Comparison of ENCODE assay signal across 1 cellular context in genomic region chrX:153794018-153794896, GRCh38.
TF ChIP-seq lines count a peak whose summit lies in the region.

TSS of gene IDH3G (minus strand) at chrX:153794375. CDS start at chrX:153794326, 49 bp downstream.
TSS of gene SSR4 (plus strand) at chrX:153794668. CDS start at chrX:153794688, 20 bp downstream.

TF ChIP-seq in HepG2, 621 proteins besides CTCF, POLR2A, EP300 and RAD21 (continued from another document and continues in another):
- TF ChIP-seq, protein P1, sequence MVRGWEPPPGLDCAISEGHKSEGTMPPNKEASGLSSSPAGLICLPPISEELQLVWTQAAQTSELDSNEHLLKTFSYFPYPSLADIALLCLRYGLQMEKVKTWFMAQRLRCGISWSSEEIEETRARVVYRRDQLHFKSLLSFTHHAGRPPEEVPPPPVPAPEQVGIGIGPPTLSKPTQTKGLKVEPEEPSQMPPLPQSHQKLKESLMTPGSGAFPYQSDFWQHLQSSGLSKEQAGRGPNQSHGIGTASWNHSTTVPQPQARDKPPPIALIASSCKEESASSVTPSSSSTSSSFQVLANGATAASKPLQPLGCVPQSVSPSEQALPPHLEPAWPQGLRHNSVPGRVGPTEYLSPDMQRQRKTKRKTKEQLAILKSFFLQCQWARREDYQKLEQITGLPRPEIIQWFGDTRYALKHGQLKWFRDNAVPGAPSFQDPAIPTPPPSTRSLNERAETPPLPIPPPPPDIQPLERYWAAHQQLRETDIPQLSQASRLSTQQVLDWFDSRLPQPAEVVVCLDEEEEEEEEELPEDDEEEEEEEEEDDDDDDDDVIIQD (CRISPR knock-in tag; IDR thresholded peaks at IDR 0.05; ENCODE audit: low read depth): no peak
- TF ChIP-seq FUBP1 (CRISPR knock-in tag; IDR thresholded peaks at IDR 0.05; ENCODE audit: borderline replicate concordance) (no peak), FOSL2 (CRISPR knock-in tag; IDR thresholded peaks at IDR 0.05) (no peak; the same call in 1 of the 2 replicates), ZNF7 (CRISPR knock-in tag; IDR thresholded peaks at IDR 0.05) (no peak), ZFP82 (CRISPR knock-in tag; IDR thresholded peaks at IDR 0.05; ENCODE audit: borderline replicate concordance) (no peak), ZNF317 (CRISPR knock-in tag; IDR thresholded peaks at IDR 0.05) (no peak), SIX4 (CRISPR knock-in tag; IDR thresholded peaks at IDR 0.05) (no peak), ZNF235 (CRISPR knock-in tag; IDR thresholded peaks at IDR 0.05; ENCODE audit: borderline replicate concordance) (no peak), SRSF1 (optimal IDR thresholded peaks at IDR 0.05; ENCODE audit: low read depth, low read length) (peak; percentile 56), NKX3-1 (CRISPR knock-in tag; IDR thresholded peaks at IDR 0.05) (no peak), ETV6 (CRISPR knock-in tag; conservative IDR thresholded peaks at IDR 0.05) (no peak), ZNF589 (CRISPR knock-in tag; conservative IDR thresholded peaks at IDR 0.05) (0 out of 2 replicates have a peak, but pooled peaks have one; percentile 34), ZIK1 (CRISPR knock-in tag; IDR thresholded peaks at IDR 0.05; ENCODE audit: borderline replicate concordance, low read depth) (no peak), PCBP2 (optimal IDR thresholded peaks at IDR 0.05; ENCODE audit: low read depth, low read length, poor library complexity, severe bottlenecking) (no peak), NCOA5 (CRISPR knock-in tag; IDR thresholded peaks at IDR 0.05) (no peak), RFXANK (CRISPR knock-in tag; IDR thresholded peaks at IDR 0.05) (no peak), ZNF33B (CRISPR knock-in tag; IDR thresholded peaks at IDR 0.05) (no peak), MIER3 (CRISPR knock-in tag; IDR thresholded peaks at IDR 0.05; ENCODE audit: borderline replicate concordance) (0 out of 2 replicates have a peak, but pooled peaks have one; percentile 25), ZNF598 (CRISPR knock-in tag; IDR thresholded peaks at IDR 0.05; ENCODE audit: borderline replicate concordance) (no peak), ZNF343 (CRISPR knock-in tag; IDR thresholded peaks at IDR 0.05) (0 out of 2 replicates have a peak, but pooled peaks have one; percentile 65), ARNT2 (CRISPR knock-in tag; IDR thresholded peaks at IDR 0.05; ENCODE audit: low read depth) (no peak; the same call in none of the 2 replicates), MXD4 (CRISPR knock-in tag; IDR thresholded peaks at IDR 0.05) (peak; percentile 72), SIN3B (IDR thresholded peaks at IDR 0.05; ENCODE audit: low read length) (no peak), POLR2G (IDR thresholded peaks at IDR 0.05; ENCODE audit: low read depth, low read length) (peak; percentile 71), JUNB (CRISPR knock-in tag; IDR thresholded peaks at IDR 0.05; ENCODE audit: borderline replicate concordance) (no peak), ZZZ3 (CRISPR knock-in tag; IDR thresholded peaks at IDR 0.05; ENCODE audit: borderline replicate concordance) (no peak), KLF12 (CRISPR knock-in tag; IDR thresholded peaks at IDR 0.05; ENCODE audit: borderline replicate concordance) (no peak), BRCA1 (CRISPR knock-in tag; IDR thresholded peaks at IDR 0.05) (no peak), ZNF281 (CRISPR knock-in tag; IDR thresholded peaks at IDR 0.05; ENCODE audit: borderline replicate concordance) (no peak), PRMT3 (CRISPR knock-in tag; IDR thresholded peaks at IDR 0.05; ENCODE audit: borderline replicate concordance, low read depth) (no peak), MYPOP (CRISPR knock-in tag; IDR thresholded peaks at IDR 0.05) (0 out of 2 replicates have a peak, but pooled peaks have one; percentile 55)
- TF ChIP-seq, protein P2, sequence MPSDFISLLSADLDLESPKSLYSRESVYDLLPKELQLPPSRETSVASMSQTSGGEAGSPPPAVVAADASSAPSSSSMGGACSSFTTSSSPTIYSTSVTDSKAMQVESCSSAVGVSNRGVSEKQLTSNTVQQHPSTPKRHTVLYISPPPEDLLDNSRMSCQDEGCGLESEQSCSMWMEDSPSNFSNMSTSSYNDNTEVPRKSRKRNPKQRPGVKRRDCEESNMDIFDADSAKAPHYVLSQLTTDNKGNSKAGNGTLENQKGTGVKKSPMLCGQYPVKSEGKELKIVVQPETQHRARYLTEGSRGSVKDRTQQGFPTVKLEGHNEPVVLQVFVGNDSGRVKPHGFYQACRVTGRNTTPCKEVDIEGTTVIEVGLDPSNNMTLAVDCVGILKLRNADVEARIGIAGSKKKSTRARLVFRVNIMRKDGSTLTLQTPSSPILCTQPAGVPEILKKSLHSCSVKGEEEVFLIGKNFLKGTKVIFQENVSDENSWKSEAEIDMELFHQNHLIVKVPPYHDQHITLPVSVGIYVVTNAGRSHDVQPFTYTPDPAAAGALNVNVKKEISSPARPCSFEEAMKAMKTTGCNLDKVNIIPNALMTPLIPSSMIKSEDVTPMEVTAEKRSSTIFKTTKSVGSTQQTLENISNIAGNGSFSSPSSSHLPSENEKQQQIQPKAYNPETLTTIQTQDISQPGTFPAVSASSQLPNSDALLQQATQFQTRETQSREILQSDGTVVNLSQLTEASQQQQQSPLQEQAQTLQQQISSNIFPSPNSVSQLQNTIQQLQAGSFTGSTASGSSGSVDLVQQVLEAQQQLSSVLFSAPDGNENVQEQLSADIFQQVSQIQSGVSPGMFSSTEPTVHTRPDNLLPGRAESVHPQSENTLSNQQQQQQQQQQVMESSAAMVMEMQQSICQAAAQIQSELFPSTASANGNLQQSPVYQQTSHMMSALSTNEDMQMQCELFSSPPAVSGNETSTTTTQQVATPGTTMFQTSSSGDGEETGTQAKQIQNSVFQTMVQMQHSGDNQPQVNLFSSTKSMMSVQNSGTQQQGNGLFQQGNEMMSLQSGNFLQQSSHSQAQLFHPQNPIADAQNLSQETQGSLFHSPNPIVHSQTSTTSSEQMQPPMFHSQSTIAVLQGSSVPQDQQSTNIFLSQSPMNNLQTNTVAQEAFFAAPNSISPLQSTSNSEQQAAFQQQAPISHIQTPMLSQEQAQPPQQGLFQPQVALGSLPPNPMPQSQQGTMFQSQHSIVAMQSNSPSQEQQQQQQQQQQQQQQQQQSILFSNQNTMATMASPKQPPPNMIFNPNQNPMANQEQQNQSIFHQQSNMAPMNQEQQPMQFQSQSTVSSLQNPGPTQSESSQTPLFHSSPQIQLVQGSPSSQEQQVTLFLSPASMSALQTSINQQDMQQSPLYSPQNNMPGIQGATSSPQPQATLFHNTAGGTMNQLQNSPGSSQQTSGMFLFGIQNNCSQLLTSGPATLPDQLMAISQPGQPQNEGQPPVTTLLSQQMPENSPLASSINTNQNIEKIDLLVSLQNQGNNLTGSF (CRISPR knock-in tag; IDR thresholded peaks at IDR 0.05): no peak
- TF ChIP-seq, protein P3, sequence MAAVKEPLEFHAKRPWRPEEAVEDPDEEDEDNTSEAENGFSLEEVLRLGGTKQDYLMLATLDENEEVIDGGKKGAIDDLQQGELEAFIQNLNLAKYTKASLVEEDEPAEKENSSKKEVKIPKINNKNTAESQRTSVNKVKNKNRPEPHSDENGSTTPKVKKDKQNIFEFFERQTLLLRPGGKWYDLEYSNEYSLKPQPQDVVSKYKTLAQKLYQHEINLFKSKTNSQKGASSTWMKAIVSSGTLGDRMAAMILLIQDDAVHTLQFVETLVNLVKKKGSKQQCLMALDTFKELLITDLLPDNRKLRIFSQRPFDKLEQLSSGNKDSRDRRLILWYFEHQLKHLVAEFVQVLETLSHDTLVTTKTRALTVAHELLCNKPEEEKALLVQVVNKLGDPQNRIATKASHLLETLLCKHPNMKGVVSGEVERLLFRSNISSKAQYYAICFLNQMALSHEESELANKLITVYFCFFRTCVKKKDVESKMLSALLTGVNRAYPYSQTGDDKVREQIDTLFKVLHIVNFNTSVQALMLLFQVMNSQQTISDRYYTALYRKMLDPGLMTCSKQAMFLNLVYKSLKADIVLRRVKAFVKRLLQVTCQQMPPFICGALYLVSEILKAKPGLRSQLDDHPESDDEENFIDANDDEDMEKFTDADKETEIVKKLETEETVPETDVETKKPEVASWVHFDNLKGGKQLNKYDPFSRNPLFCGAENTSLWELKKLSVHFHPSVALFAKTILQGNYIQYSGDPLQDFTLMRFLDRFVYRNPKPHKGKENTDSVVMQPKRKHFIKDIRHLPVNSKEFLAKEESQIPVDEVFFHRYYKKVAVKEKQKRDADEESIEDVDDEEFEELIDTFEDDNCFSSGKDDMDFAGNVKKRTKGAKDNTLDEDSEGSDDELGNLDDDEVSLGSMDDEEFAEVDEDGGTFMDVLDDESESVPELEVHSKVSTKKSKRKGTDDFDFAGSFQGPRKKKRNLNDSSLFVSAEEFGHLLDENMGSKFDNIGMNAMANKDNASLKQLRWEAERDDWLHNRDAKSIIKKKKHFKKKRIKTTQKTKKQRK (IDR thresholded peaks at IDR 0.05; ENCODE audit: low read length): no peak
- TF ChIP-seq, protein P4, sequence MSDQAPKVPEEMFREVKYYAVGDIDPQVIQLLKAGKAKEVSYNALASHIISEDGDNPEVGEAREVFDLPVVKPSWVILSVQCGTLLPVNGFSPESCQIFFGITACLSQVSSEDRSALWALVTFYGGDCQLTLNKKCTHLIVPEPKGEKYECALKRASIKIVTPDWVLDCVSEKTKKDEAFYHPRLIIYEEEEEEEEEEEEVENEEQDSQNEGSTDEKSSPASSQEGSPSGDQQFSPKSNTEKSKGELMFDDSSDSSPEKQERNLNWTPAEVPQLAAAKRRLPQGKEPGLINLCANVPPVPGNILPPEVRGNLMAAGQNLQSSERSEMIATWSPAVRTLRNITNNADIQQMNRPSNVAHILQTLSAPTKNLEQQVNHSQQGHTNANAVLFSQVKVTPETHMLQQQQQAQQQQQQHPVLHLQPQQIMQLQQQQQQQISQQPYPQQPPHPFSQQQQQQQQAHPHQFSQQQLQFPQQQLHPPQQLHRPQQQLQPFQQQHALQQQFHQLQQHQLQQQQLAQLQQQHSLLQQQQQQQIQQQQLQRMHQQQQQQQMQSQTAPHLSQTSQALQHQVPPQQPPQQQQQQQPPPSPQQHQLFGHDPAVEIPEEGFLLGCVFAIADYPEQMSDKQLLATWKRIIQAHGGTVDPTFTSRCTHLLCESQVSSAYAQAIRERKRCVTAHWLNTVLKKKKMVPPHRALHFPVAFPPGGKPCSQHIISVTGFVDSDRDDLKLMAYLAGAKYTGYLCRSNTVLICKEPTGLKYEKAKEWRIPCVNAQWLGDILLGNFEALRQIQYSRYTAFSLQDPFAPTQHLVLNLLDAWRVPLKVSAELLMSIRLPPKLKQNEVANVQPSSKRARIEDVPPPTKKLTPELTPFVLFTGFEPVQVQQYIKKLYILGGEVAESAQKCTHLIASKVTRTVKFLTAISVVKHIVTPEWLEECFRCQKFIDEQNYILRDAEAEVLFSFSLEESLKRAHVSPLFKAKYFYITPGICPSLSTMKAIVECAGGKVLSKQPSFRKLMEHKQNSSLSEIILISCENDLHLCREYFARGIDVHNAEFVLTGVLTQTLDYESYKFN (CRISPR knock-in tag; conservative IDR thresholded peaks at IDR 0.05): no peak; the same call in 1 of the 2 replicates
- TF ChIP-seq, protein P5, sequence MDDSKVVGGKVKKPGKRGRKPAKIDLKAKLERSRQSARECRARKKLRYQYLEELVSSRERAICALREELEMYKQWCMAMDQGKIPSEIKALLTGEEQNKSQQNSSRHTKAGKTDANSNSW (CRISPR knock-in tag; IDR thresholded peaks at IDR 0.05; ENCODE audit: borderline replicate concordance): peak; percentile 61; the same call in 1 of the 2 replicates
- TF ChIP-seq, protein P6, sequence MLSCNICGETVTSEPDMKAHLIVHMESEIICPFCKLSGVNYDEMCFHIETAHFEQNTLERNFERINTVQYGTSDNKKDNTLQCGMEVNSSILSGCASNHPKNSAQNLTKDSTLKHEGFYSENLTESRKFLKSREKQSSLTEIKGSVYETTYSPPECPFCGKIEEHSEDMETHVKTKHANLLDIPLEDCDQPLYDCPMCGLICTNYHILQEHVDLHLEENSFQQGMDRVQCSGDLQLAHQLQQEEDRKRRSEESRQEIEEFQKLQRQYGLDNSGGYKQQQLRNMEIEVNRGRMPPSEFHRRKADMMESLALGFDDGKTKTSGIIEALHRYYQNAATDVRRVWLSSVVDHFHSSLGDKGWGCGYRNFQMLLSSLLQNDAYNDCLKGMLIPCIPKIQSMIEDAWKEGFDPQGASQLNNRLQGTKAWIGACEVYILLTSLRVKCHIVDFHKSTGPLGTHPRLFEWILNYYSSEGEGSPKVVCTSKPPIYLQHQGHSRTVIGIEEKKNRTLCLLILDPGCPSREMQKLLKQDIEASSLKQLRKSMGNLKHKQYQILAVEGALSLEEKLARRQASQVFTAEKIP (CRISPR knock-in tag; IDR thresholded peaks at IDR 0.05; ENCODE audit: borderline replicate concordance): no peak
